1 cellular context compared by ENCODE assay signal in the genomic region with DNA sequence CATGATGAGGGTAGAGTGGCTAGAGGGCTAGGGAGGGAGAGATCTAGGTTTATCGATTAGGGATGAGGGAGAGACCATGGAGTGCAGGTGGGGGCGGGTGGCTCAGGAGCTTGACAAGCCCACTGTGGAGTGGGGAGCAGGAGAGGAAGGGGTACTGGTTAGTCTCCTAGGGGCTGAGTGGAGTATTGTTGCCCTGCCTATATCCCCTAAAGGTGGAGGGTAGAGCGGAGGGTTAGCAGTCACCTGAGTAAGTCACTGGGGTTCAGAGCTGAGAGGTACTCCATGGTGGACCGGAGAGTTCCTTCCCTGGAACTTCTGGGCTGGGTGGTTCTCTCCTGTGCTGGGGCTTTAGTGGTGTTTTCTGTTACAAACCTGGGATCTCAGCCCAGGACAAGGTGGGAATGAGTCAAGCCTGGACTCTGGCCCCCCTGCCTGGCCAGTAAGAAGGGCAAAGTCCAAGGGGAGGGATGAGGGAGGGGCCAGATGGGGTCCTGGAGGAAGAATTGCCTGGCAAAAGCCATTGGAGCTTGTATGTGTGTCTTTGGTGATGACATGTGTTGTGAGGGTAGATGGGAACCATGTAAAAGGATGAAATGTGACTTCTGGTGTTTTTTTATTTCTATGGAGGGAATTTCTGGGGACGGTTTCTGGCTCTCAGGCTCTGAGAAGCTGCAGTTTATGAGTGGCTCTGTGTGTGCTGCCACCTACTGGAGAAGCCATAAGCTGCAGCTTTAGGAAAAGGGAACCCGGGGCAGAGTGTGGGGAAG.
TF ChIP-seq lines count a peak whose summit lies in the region.

A gene with protein sequence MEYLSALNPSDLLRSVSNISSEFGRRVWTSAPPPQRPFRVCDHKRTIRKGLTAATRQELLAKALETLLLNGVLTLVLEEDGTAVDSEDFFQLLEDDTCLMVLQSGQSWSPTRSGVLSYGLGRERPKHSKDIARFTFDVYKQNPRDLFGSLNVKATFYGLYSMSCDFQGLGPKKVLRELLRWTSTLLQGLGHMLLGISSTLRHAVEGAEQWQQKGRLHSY (minus strand): TSS at position 403 of the 767 bp plus-strand sequence. CDS start 119 bp downstream, at position 284.

TF ChIP-seq in GM12878, 131 proteins besides CTCF, POLR2A, EP300 and RAD21 (continued from another document):
- TF ChIP-seq, protein P1, sequence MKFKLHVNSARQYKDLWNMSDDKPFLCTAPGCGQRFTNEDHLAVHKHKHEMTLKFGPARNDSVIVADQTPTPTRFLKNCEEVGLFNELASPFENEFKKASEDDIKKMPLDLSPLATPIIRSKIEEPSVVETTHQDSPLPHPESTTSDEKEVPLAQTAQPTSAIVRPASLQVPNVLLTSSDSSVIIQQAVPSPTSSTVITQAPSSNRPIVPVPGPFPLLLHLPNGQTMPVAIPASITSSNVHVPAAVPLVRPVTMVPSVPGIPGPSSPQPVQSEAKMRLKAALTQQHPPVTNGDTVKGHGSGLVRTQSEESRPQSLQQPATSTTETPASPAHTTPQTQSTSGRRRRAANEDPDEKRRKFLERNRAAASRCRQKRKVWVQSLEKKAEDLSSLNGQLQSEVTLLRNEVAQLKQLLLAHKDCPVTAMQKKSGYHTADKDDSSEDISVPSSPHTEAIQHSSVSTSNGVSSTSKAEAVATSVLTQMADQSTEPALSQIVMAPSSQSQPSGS (IDR thresholded peaks at IDR 0.05; ENCODE audit: low read length) = no peak
- TF ChIP-seq BACH1 (IDR thresholded peaks at IDR 0.05; ENCODE audit: borderline replicate concordance) = no peak
- TF ChIP-seq HDAC6 (IDR thresholded peaks at IDR 0.05; ENCODE audit: unreplicated experiment) = no peak
- TF ChIP-seq IKZF1 (conservative IDR thresholded peaks at IDR 0.05) = peak; percentile 73
- peak; percentile 82 for TF ChIP-seq HDGF (IDR thresholded peaks at IDR 0.05)
- TF ChIP-seq YY1 (IDR thresholded peaks at IDR 0.05; ENCODE audit: low read depth, low read length) = peak; percentile 54; the same call in 1 of the 2 replicates
- TF ChIP-seq, protein P2, sequence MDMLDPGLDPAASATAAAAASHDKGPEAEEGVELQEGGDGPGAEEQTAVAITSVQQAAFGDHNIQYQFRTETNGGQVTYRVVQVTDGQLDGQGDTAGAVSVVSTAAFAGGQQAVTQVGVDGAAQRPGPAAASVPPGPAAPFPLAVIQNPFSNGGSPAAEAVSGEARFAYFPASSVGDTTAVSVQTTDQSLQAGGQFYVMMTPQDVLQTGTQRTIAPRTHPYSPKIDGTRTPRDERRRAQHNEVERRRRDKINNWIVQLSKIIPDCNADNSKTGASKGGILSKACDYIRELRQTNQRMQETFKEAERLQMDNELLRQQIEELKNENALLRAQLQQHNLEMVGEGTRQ (IDR thresholded peaks at IDR 0.05; ENCODE audit: borderline replicate concordance, low read depth, low read length) = no peak
- peak; percentile 88 for TF ChIP-seq NBN (IDR thresholded peaks at IDR 0.05)
- TF ChIP-seq RELA (IDR thresholded peaks at IDR 0.05; ENCODE audit: borderline replicate concordance, partially characterized antibody) = no peak
- peak; percentile 53; the same call in 1 of the 2 replicates for TF ChIP-seq EED (IDR thresholded peaks at IDR 0.05; ENCODE audit: low read depth)
- peak; percentile 28; the same call in 1 of the 2 replicates for TF ChIP-seq SMC3 (IDR thresholded peaks at IDR 0.05; ENCODE audit: borderline replicate concordance, low read length)
- no peak for TF ChIP-seq MYC (IDR thresholded peaks at IDR 0.05; ENCODE audit: insufficient read depth, insufficient read length, insufficient replicate concordance, low read length, severe bottlenecking)
- peak; percentile 81; the same call in 1 of the 2 replicates for TF ChIP-seq SPI1 (IDR thresholded peaks at IDR 0.05; ENCODE audit: borderline replicate concordance, insufficient read depth, low read depth, low read length)
- TF ChIP-seq CREM (IDR thresholded peaks at IDR 0.05; ENCODE audit: low read depth) = no peak
- TF ChIP-seq, protein P3, sequence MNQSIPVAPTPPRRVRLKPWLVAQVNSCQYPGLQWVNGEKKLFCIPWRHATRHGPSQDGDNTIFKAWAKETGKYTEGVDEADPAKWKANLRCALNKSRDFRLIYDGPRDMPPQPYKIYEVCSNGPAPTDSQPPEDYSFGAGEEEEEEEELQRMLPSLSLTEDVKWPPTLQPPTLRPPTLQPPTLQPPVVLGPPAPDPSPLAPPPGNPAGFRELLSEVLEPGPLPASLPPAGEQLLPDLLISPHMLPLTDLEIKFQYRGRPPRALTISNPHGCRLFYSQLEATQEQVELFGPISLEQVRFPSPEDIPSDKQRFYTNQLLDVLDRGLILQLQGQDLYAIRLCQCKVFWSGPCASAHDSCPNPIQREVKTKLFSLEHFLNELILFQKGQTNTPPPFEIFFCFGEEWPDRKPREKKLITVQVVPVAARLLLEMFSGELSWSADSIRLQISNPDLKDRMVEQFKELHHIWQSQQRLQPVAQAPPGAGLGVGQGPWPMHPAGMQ (IDR thresholded peaks at IDR 0.05; ENCODE audit: borderline replicate concordance) = 0 out of 2 replicates have a peak, but pooled peaks have one; percentile 2
- no peak for TF ChIP-seq MLLT1 (IDR thresholded peaks at IDR 0.05)
- TF ChIP-seq SP1 (IDR thresholded peaks at IDR 0.05; ENCODE audit: low read depth, low read length) = no peak
- TF ChIP-seq, protein P4, sequence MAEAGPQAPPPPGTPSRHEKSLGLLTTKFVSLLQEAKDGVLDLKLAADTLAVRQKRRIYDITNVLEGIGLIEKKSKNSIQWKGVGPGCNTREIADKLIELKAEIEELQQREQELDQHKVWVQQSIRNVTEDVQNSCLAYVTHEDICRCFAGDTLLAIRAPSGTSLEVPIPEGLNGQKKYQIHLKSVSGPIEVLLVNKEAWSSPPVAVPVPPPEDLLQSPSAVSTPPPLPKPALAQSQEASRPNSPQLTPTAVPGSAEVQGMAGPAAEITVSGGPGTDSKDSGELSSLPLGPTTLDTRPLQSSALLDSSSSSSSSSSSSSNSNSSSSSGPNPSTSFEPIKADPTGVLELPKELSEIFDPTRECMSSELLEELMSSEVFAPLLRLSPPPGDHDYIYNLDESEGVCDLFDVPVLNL (IDR thresholded peaks at IDR 0.05; ENCODE audit: low read depth, low read length) = no peak
- no peak for TF ChIP-seq NR2C2 (IDR thresholded peaks at IDR 0.05; ENCODE audit: borderline replicate concordance, control insufficient read depth, insufficient read length, low read depth)
- 0 out of 2 replicates have a peak, but pooled peaks have one; percentile 26 for TF ChIP-seq SMARCA5 (IDR thresholded peaks at IDR 0.05)
- TF ChIP-seq, protein P5, sequence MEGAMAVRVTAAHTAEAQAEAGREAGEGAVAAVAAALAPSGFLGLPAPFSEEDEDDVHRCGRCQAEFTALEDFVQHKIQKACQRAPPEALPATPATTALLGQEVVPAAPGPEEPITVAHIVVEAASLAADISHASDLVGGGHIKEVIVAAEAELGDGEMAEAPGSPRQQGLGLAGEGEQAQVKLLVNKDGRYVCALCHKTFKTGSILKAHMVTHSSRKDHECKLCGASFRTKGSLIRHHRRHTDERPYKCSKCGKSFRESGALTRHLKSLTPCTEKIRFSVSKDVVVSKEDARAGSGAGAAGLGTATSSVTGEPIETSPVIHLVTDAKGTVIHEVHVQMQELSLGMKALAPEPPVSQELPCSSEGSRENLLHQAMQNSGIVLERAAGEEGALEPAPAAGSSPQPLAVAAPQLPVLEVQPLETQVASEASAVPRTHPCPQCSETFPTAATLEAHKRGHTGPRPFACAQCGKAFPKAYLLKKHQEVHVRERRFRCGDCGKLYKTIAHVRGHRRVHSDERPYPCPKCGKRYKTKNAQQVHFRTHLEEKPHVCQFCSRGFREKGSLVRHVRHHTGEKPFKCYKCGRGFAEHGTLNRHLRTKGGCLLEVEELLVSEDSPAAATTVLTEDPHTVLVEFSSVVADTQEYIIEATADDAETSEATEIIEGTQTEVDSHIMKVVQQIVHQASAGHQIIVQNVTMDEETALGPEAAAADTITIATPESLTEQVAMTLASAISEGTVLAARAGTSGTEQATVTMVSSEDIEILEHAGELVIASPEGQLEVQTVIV (IDR thresholded peaks at IDR 0.05; ENCODE audit: borderline replicate concordance, partially characterized antibody) = peak; percentile 20
- no peak for TF ChIP-seq MTA2 (IDR thresholded peaks at IDR 0.05; ENCODE audit: low read depth)
